Comparison of ENCODE assay signal across 14 cellular contexts in the genomic region with DNA sequence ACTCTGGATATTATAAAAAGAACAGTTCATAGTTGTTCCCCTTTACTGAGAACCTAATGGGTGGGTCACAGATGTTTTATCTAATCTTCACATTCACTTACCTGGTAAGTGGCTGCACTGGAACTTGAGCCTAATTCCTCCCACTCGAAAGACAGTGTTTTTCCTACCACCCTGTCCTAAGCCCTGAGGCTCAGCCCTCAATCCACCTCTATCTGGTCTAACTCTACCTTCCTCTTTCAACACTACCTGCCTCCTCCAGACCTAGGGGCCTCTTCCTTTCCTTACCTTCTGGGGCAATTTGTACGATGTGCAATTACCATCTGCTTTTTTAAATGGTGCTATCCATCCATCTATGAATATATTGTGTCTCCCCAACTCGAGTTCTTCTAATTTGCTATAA. TPM values are rescaled to one million over a fixed set of nuclear protein-coding genes. Genes with fewer than 3 reads are reported as not detected.
A peak's percentile ranks its signal among the peaks of the same experiment; 100 is the strongest.
DNase-seq lines count a peak whose midpoint lies in the region; ATAC-seq and TF ChIP-seq lines count a peak whose summit lies in the region.
"Had no signal": no experiment of that assay in that cellular context is flagged by ENCODE, and none has a peak within 500 bp of the region (broad histone marks: within the 10 kb centered on the region; RNA-seq: fewer than 3 reads in every experiment).

No MANE protein-coding gene starts in this region.

- H3K27me3 ChIP-seq in Panc1 (ENCODE audit: control insufficient read depth, insufficient read depth, low read length) = no peaks in the 10 kb centered on the region
- no peaks in the 10 kb centered on the region for H3K27me3 ChIP-seq in transverse colon
- H3K27me3 ChIP-seq: heart right ventricle, tibial artery had no signal

- H3K4me1 Mint-ChIP-seq in activated CD8-positive, alpha-beta T cell treated with anti-CD3 and anti-CD28 coated beads for 36 hours (ENCODE audit: low read depth) = peaks cover 7% of the 10 kb centered on the region
- H3K4me1 Mint-ChIP-seq in activated CD8-positive, alpha-beta T cell treated with anti-CD3 and anti-CD28 coated beads, Interleukin-2, amount 10 ng/mL, durations not matched to agents 7 days and 5 days (ENCODE audit: low read depth) = peaks cover 23% of the 10 kb centered on the region
- H3K4me1 Mint-ChIP-seq: endodermal cell had no signal

- no peak for TF ChIP-seq EP300 in transverse colon (IDR thresholded peaks at IDR 0.05; ENCODE audit: low read depth)

- H3K36me3 Mint-ChIP-seq in activated CD8-positive, alpha-beta T cell treated with anti-CD3 and anti-CD28 coated beads for 36 hours (ENCODE audit: low read depth) = no peaks in the 10 kb centered on the region
- no peaks in the 10 kb centered on the region for H3K36me3 Mint-ChIP-seq in activated CD8-positive, alpha-beta T cell treated with anti-CD3 and anti-CD28 coated beads, Interleukin-2, amount 10 ng/mL, durations not matched to agents 7 days and 5 days (ENCODE audit: low read depth)
- H3K36me3 Mint-ChIP-seq: activated CD4-positive, alpha-beta memory T cell treated with anti-CD3 and anti-CD28 coated beads for 36 hours; IgD-negative memory B cell had no signal

- no peak overlapping the region for H3K27ac Mint-ChIP-seq in activated CD8-positive, alpha-beta T cell treated with anti-CD3 and anti-CD28 coated beads for 36 hours
- no peak overlapping the region for H3K27ac Mint-ChIP-seq in activated CD8-positive, alpha-beta T cell treated with anti-CD3 and anti-CD28 coated beads, Interleukin-2, amount 10 ng/mL, durations not matched to agents 7 days and 5 days
- H3K27ac Mint-ChIP-seq: activated CD4-positive, alpha-beta memory T cell treated with anti-CD3 and anti-CD28 coated beads for 36 hours; endodermal cell had no signal

- intact Hi-C loops in activated CD8-positive, alpha-beta T cell treated with anti-CD3 and anti-CD28 coated beads for 36 hours (cut with micrococcal nuclease) = loop anchor here (5.0 kb wide), 1 partner anchor 155 kb away; no protein-coding TSS in a partner anchor
- intact Hi-C loops in Panc1 (cut with micrococcal nuclease; ENCODE audit: unreplicated experiment) (loop anchor here (2.0 kb wide), 2 partner anchors 41 to 151 kb away; no protein-coding TSS in a partner anchor), transverse colon (cut with DNase I; ENCODE audit: low total_unique reads) (no loop called here)

- peak overlapping the region; percentile 40 for H3K27ac ChIP-seq in Panc1 (ENCODE audit: low read length)
- peak overlapping the region in 3 of 4 donors; percentile 14 to 63 (median 38) for H3K27ac ChIP-seq in transverse colon
- H3K27ac ChIP-seq: heart right ventricle, tibial artery had no signal

- DNase-seq in activated CD8-positive, alpha-beta T cell treated with anti-CD3 and anti-CD28 coated beads for 36 hours = no peak
- no peak for DNase-seq in activated CD8-positive, alpha-beta T cell treated with anti-CD3 and anti-CD28 coated beads, Interleukin-2, amount 10 ng/mL, durations not matched to agents 7 days and 5 days
- DNase-seq in Panc1 (ENCODE audit: low read depth, low spot score) = no peak
- DNase-seq in left lobe of liver (ENCODE audit: low spot score) = no peak
- DNase-seq in transverse colon = no peak
- no peak for DNase-seq in activated effector memory CD4-positive, alpha-beta T cell treated with anti-CD3 and anti-CD28 coated beads, Interleukin-2, amount 50 U/mL, for 16 hours
- no peak for DNase-seq in AG08396 (ENCODE audit: low spot score)
- no peak for DNase-seq in T-helper 1 cell
- DNase-seq: occipital lobe, tibial artery had no signal

- in situ Hi-C loops in Panc1 (cut with HindIII; ENCODE audit: low pct_unique_long_range_greater_than_20kb, low sequenced_read_pairs) = no loop called here
- in situ Hi-C loops in transverse colon (cut with MboI; ENCODE audit: low pct_ligation_motif_present in 1 of 4, low pct_unique_long_range_greater_than_20kb in 1 of 4, low sequenced_read_pairs in 3 of 4) = loop anchor here in 2 of 4 donors (5.0 to 10.0 kb wide), 2 partner anchors 153 to 155 kb away; no protein-coding TSS in a partner anchor

- POLR2A ChIA-PET in activated CD8-positive, alpha-beta T cell treated with anti-CD3 and anti-CD28 coated beads for 36 hours (lab: Charles Lee) = interaction anchor here (1.5 kb wide), 1 partner anchor 293 kb away, joined by 3 read pairs; no protein-coding TSS in a partner anchor
- POLR2A ChIA-PET in activated CD8-positive, alpha-beta T cell treated with anti-CD3 and anti-CD28 coated beads, Interleukin-2, amount 10 ng/mL, durations not matched to agents 7 days and 5 days (lab: Charles Lee) = interaction anchor here (0.7 kb wide), 1 partner anchor 42 kb away, joined by 3 read pairs; the partner anchor contains the start of gene RAB10
- POLR2A ChIA-PET in Panc1 (lab: Charles Lee) = no interaction called here

- peak; percentile 15 for ATAC-seq in activated CD8-positive, alpha-beta T cell treated with anti-CD3 and anti-CD28 coated beads for 36 hours
- ATAC-seq in activated CD8-positive, alpha-beta T cell treated with anti-CD3 and anti-CD28 coated beads, Interleukin-2, amount 10 ng/mL, durations not matched to agents 7 days and 5 days = no peak
- ATAC-seq in Panc1 (peak; percentile 67), left lobe of liver (peak; percentile 40)

- TF ChIP-seq CTCF in activated CD8-positive, alpha-beta T cell treated with anti-CD3 and anti-CD28 coated beads for 36 hours (IDR thresholded peaks at IDR 0.05) = no peak
- no peak for TF ChIP-seq CTCF in Panc1 (IDR thresholded peaks at IDR 0.05)
- TF ChIP-seq CTCF in transverse colon (IDR thresholded peaks at IDR 0.05) = no peak

- 50 to 59% methylated on average over 3 of the region's 3 CpGs for whole genome bisulfite sequencing in transverse colon (ENCODE audit: low coverage in 1 of 2), 2 donors

- no peak overlapping the region for H3K4me3 Mint-ChIP-seq in activated CD8-positive, alpha-beta T cell treated with anti-CD3 and anti-CD28 coated beads for 36 hours
- H3K4me3 Mint-ChIP-seq in activated CD8-positive, alpha-beta T cell treated with anti-CD3 and anti-CD28 coated beads, Interleukin-2, amount 10 ng/mL, durations not matched to agents 7 days and 5 days = no peak overlapping the region
- H3K4me3 Mint-ChIP-seq: endodermal cell had no signal

- H3K36me3 ChIP-seq in Panc1 (ENCODE audit: control insufficient read depth, insufficient read depth, low read length) = no peaks in the 10 kb centered on the region
- H3K36me3 ChIP-seq in transverse colon = no peaks in the 10 kb centered on the region
- H3K36me3 ChIP-seq: heart right ventricle, tibial artery had no signal

- CTCF ChIA-PET in activated CD8-positive, alpha-beta T cell treated with anti-CD3 and anti-CD28 coated beads for 36 hours (lab: Charles Lee) = interaction anchor here (0.6 to 3.8 kb wide), 39 partner anchors 8 to 409 kb away, joined by 3 to 44 read pairs (median 5); partner anchors contain the start of genes KIF3C and RAB10
- CTCF ChIA-PET in activated CD8-positive, alpha-beta T cell treated with anti-CD3 and anti-CD28 coated beads, Interleukin-2, amount 10 ng/mL, durations not matched to agents 7 days and 5 days (lab: Charles Lee) = interaction anchor here (0.6 to 5.2 kb wide), 40 partner anchors 8 to 400 kb away, joined by 3 to 81 read pairs (median 4); partner anchors contain the start of genes KIF3C and RAB10
- CTCF ChIA-PET in Panc1 (lab: Charles Lee) = interaction anchor here (0.5 to 1.3 kb wide), 8 partner anchors 13 to 68 kb away, joined by 3 to 9 read pairs (median 3); partner anchors contain the start of gene RAB10

- no peaks in the 10 kb centered on the region for H3K9me3 ChIP-seq in Panc1 (ENCODE audit: control insufficient read depth, insufficient read depth, low read depth, low read length)
- H3K9me3 ChIP-seq in transverse colon = no peaks in the 10 kb centered on the region
- H3K9me3 ChIP-seq: heart right ventricle, tibial artery had no signal

- no peaks in the 10 kb centered on the region for H3K27me3 Mint-ChIP-seq in activated CD8-positive, alpha-beta T cell treated with anti-CD3 and anti-CD28 coated beads for 36 hours
- peaks cover 7% of the 10 kb centered on the region for H3K27me3 Mint-ChIP-seq in activated CD8-positive, alpha-beta T cell treated with anti-CD3 and anti-CD28 coated beads, Interleukin-2, amount 10 ng/mL, durations not matched to agents 7 days and 5 days (ENCODE audit: low read depth)
- H3K27me3 Mint-ChIP-seq: activated CD4-positive, alpha-beta memory T cell treated with anti-CD3 and anti-CD28 coated beads for 36 hours had no signal

- no TSS peak for BruUV-seq in Panc1 (replicated peaks; lab: Mats Ljungman, UMichigan)

- no peaks in the 10 kb centered on the region for H3K9me3 Mint-ChIP-seq in activated CD8-positive, alpha-beta T cell treated with anti-CD3 and anti-CD28 coated beads for 36 hours
- no peaks in the 10 kb centered on the region for H3K9me3 Mint-ChIP-seq in activated CD8-positive, alpha-beta T cell treated with anti-CD3 and anti-CD28 coated beads, Interleukin-2, amount 10 ng/mL, durations not matched to agents 7 days and 5 days (ENCODE audit: insufficient read depth)
- H3K9me3 Mint-ChIP-seq: activated CD4-positive, alpha-beta memory T cell treated with anti-CD3 and anti-CD28 coated beads for 36 hours; endodermal cell; IgD-negative memory B cell had no signal

- no peak overlapping the region for H3K4me3 ChIP-seq in Panc1 (ENCODE audit: low read depth in 2 of 2, low read length in 2 of 2)
- peak overlapping the region in 1 of 4 donors; percentile 44 for H3K4me3 ChIP-seq in transverse colon

- H3K4me1 ChIP-seq in Panc1 (ENCODE audit: control insufficient read depth, insufficient read depth, low read length) (peaks cover 6% of the 10 kb centered on the region; the same call in 1 of the 2 replicates), transverse colon (peaks cover 0 to 11% (median 8%) of the 10 kb centered on the region in 4 donors)

- no peak for TF ChIP-seq POLR2A in transverse colon (IDR thresholded peaks at IDR 0.05)

RNA-seq across cellular contexts. Expression of gene KIF3C, which starts 9.7 kb away (rescaled TPM):
- 1 to 10 TPM; 3.6 to 3.8 TPM for total RNA-seq in activated CD8-positive, alpha-beta T cell treated with anti-CD3 and anti-CD28 coated beads for 36 hours
- 10 to 100 TPM; 11.3 to 13.4 TPM for total RNA-seq in activated CD8-positive, alpha-beta T cell treated with anti-CD3 and anti-CD28 coated beads, Interleukin-2, amount 10 ng/mL, durations not matched to agents 7 days and 5 days
- total RNA-seq in Panc1 (2021; ENCODE audit: unreplicated experiment) (55.7 TPM), left lobe of liver (0.86 TPM), transverse colon (1 to 10 TPM in 3 of 4 donors, under 1 TPM in 1; 0.37 to 3.2 (median 2.0) TPM)
- polyA plus RNA-seq in Panc1 (2012; ENCODE audit: insufficient read length) = 77.9 TPM

RNA-seq across cellular contexts. Expression of gene RAB10, which starts 41.9 kb away (rescaled TPM):
- total RNA-seq in activated CD8-positive, alpha-beta T cell treated with anti-CD3 and anti-CD28 coated beads for 36 hours = 100 to 1,000 TPM in 1 of 2 experiments, 10 to 100 TPM in 1; 89.5 to 102 TPM
- total RNA-seq in activated CD8-positive, alpha-beta T cell treated with anti-CD3 and anti-CD28 coated beads, Interleukin-2, amount 10 ng/mL, durations not matched to agents 7 days and 5 days = 100 to 1,000 TPM; 110 to 115 TPM
- total RNA-seq in Panc1 (2021; ENCODE audit: unreplicated experiment) = 208 TPM
- 153 TPM for polyA plus RNA-seq in Panc1 (2012; ENCODE audit: insufficient read length)
- total RNA-seq in left lobe of liver = 49.6 TPM
- 100 to 1,000 TPM in 3 of 4 donors, 10 to 100 TPM in 1; 99.5 to 150 (median 144) TPM for total RNA-seq in transverse colon
